In genomic region chr13:39036212-39036611, GRCh38 we compare ENCODE assay signal across 8 cellular contexts. TPM values are rescaled to one million over a fixed set of nuclear protein-coding genes. Genes with fewer than 3 reads are reported as not detected.
DNase-seq lines count a peak whose midpoint lies in the region; ATAC-seq and TF ChIP-seq lines count a peak whose summit lies in the region.

No MANE protein-coding gene starts in this region.

- H3K9me3 ChIP-seq in DND-41 (ENCODE audit: insufficient read depth, low read length, severe bottlenecking) (no peaks in the 10 kb centered on the region), thymus (ENCODE audit: control insufficient read depth) (no peaks in the 10 kb centered on the region)

- peak; percentile 40 for DNase-seq in DND-41
- DNase-seq in LoVo (ENCODE audit: low spot score): peak; percentile 27
- no peak for DNase-seq in activated naive CD8-positive, alpha-beta T cell treated with anti-CD3 and anti-CD28 coated beads for 36 hours
- peak; percentile 25 for DNase-seq in kidney glomerular epithelial cell (lab: John Stamatoyannopoulos, UW)
- no peak for DNase-seq in NK-92 (lab: John Stamatoyannopoulos, UW; ENCODE audit: unreplicated experiment)
- DNase-seq in hypothalamus (lab: John Stamatoyannopoulos, UW): no peak

- peaks cover 34% of the 10 kb centered on the region for H4K20me1 ChIP-seq in DND-41 (ENCODE audit: insufficient read depth, low read length)

- H3K4me1 ChIP-seq in DND-41 (ENCODE audit: insufficient read depth, low read length) (peaks cover 54% of the 10 kb centered on the region), thymus (ENCODE audit: control insufficient read depth, insufficient read depth, low read length) (peaks cover 7% of the 10 kb centered on the region)

- peak overlapping the region; percentile 98 for H2AFZ ChIP-seq in DND-41 (ENCODE audit: low read depth, low read length)

- H3K36me3 Mint-ChIP-seq in activated naive CD8-positive, alpha-beta T cell treated with anti-CD3 and anti-CD28 coated beads for 36 hours: peaks cover 36% of the 10 kb centered on the region

- peak overlapping the region; percentile 86 for H3K9ac ChIP-seq in DND-41 (ENCODE audit: low read depth, low read length)

- H3K27ac ChIP-seq in DND-41 (ENCODE audit: low read length) (peak overlapping the region; percentile 94), thymus (ENCODE audit: low read depth) (no peak overlapping the region)

- H3K36me3 ChIP-seq in DND-41 (ENCODE audit: insufficient read depth, low read length) (peaks cover 18% of the 10 kb centered on the region), thymus (ENCODE audit: control insufficient read depth, insufficient read depth) (no peaks in the 10 kb centered on the region)

- H3K4me1 Mint-ChIP-seq in activated naive CD8-positive, alpha-beta T cell treated with anti-CD3 and anti-CD28 coated beads for 36 hours: peaks cover 36% of the 10 kb centered on the region

- no peak for ATAC-seq in DND-41 (ENCODE audit: insufficient read depth, low read depth)
- no peak for ATAC-seq in HG02884 (IDR thresholded peaks at IDR 0.05; ENCODE audit: unreplicated experiment)

- H3K27ac Mint-ChIP-seq in activated naive CD8-positive, alpha-beta T cell treated with anti-CD3 and anti-CD28 coated beads for 36 hours: peak overlapping the region; percentile 93

- 1% methylated on average over 9 of the region's 9 CpGs for WGBS in thymus

- H3K27me3 Mint-ChIP-seq in activated naive CD8-positive, alpha-beta T cell treated with anti-CD3 and anti-CD28 coated beads for 36 hours: no peaks in the 10 kb centered on the region

- H3K79me2 ChIP-seq in DND-41 (ENCODE audit: insufficient read depth, low read length): peaks cover 96% of the 10 kb centered on the region

- TF ChIP-seq CTCF in DND-41 (IDR thresholded peaks at IDR 0.05; ENCODE audit: borderline replicate concordance, extremely low read depth, low read length, poor library complexity, severe bottlenecking): no peak

- peak overlapping the region; percentile 83 for H3K4me2 ChIP-seq in DND-41 (ENCODE audit: insufficient read depth, low read length)

- H3K27me3 ChIP-seq in DND-41 (ENCODE audit: insufficient read depth, low read length, poor library complexity) (no peaks in the 10 kb centered on the region), thymus (ENCODE audit: control insufficient read depth, insufficient read depth) (no peaks in the 10 kb centered on the region)

- no peaks in the 10 kb centered on the region for H3K9me3 Mint-ChIP-seq in activated naive CD8-positive, alpha-beta T cell treated with anti-CD3 and anti-CD28 coated beads for 36 hours

- H3K4me3 Mint-ChIP-seq in activated naive CD8-positive, alpha-beta T cell treated with anti-CD3 and anti-CD28 coated beads for 36 hours: peak overlapping the region; percentile 94

- H3K4me3 ChIP-seq in DND-41 (ENCODE audit: low read depth in 1 of 2, low read length in 2 of 2) (peak overlapping the region; percentile 85 to 91), thymus (ENCODE audit: low read length) (peak overlapping the region; percentile 98)

RNA-seq across cellular contexts. Expression of gene PROSER1, which starts 1.7 kb away (rescaled TPM):
- 100 to 1,000 TPM; 106 to 111 TPM for total RNA-seq in activated naive CD8-positive, alpha-beta T cell treated with anti-CD3 and anti-CD28 coated beads for 36 hours
- 29.8 TPM for polyA plus RNA-seq in thymus

RNA-seq across cellular contexts. Expression of gene NHLRC3, which starts 2.0 kb away (rescaled TPM):
- total RNA-seq in activated naive CD8-positive, alpha-beta T cell treated with anti-CD3 and anti-CD28 coated beads for 36 hours: 10 to 100 TPM; 12.9 to 16.4 TPM
- polyA plus RNA-seq in thymus: 19.0 TPM

RNA-seq across cellular contexts. Expression of gene STOML3, which starts 45.6 kb away (rescaled TPM):
- total RNA-seq in activated naive CD8-positive, alpha-beta T cell treated with anti-CD3 and anti-CD28 coated beads for 36 hours: not detected
- 0.23 TPM for polyA plus RNA-seq in thymus

Comparison
In these comparisons a context has a peak if more than half of its experiments do, and no peak if none do; other contexts are left out.
1. DNase-seq: peak in DND-41 (single experiment), LoVo (single experiment) and kidney glomerular epithelial cell (single experiment); none in activated naive CD8-positive, alpha-beta T cell treated with anti-CD3 and anti-CD28 coated beads for 36 hours (single experiment), NK-92 (single experiment) and hypothalamus (0 of 51).